Comparison of ENCODE assay signal across 8 cellular contexts in genomic region chr7:44574286-44574872, GRCh38. TPM values are rescaled to one million over a fixed set of nuclear protein-coding genes. Genes with fewer than 3 reads are reported as not detected.
A peak's percentile ranks its signal among the peaks of the same experiment; 100 is the strongest.
DNase-seq lines count a peak whose midpoint lies in the region; ATAC-seq and TF ChIP-seq lines count a peak whose summit lies in the region.

No MANE protein-coding gene starts in this region.

- no peaks in the 10 kb centered on the region for H3K9me3 ChIP-seq in right cardiac atrium (ENCODE audit: control insufficient read depth, low read length)

- intact Hi-C loops in right cardiac atrium (cut with DNase I), result no loop called here

- H3K36me3 Mint-ChIP-seq in T-helper 2 cell treated with Interferon-gamma antibody and Interleukin-4, amounts not matched to agents 5 μg/mL and 100 μg/mL, for 36 hours (ENCODE audit: low read depth), result peaks cover 59% of the 10 kb centered on the region
- peaks cover 94% of the 10 kb centered on the region for H3K36me3 Mint-ChIP-seq in stimulated activated effector memory CD8-positive, alpha-beta T cell treated with anti-CD3 and anti-CD28 coated beads, Interleukin-12 subunit alpha, Interleukin-12 subunit beta, amount 100 ng/mL, for 72 hours

- peak overlapping the region; percentile 89 for H3K27ac ChIP-seq in right cardiac atrium (ENCODE audit: low read length)

- no peak for ATAC-seq in right cardiac atrium
- no peak for ATAC-seq in stimulated activated effector memory CD8-positive, alpha-beta T cell treated with anti-CD3 and anti-CD28 coated beads, Interleukin-12 subunit alpha, Interleukin-12 subunit beta, amount 100 ng/mL, for 72 hours

- H3K4me3 ChIP-seq in right cardiac atrium (ENCODE audit: low read length), result peak overlapping the region; percentile 63

- H3K9me3 Mint-ChIP-seq in T-helper 2 cell treated with Interferon-gamma antibody and Interleukin-4, amounts not matched to agents 5 μg/mL and 100 μg/mL, for 36 hours, result no peaks in the 10 kb centered on the region
- H3K9me3 Mint-ChIP-seq in stimulated activated effector memory CD8-positive, alpha-beta T cell treated with anti-CD3 and anti-CD28 coated beads, Interleukin-12 subunit alpha, Interleukin-12 subunit beta, amount 100 ng/mL, for 72 hours, result no peaks in the 10 kb centered on the region

- H3K4me1 Mint-ChIP-seq in T-helper 2 cell treated with Interferon-gamma antibody and Interleukin-4, amounts not matched to agents 5 μg/mL and 100 μg/mL, for 36 hours (ENCODE audit: low read depth), result peaks cover 28% of the 10 kb centered on the region
- peaks cover 42% of the 10 kb centered on the region for H3K4me1 Mint-ChIP-seq in stimulated activated effector memory CD8-positive, alpha-beta T cell treated with anti-CD3 and anti-CD28 coated beads, Interleukin-12 subunit alpha, Interleukin-12 subunit beta, amount 100 ng/mL, for 72 hours

- WGBS in right cardiac atrium, result 34% methylated on average over 18 of the region's 18 CpGs

- no peaks in the 10 kb centered on the region for H3K27me3 ChIP-seq in right cardiac atrium (ENCODE audit: control insufficient read depth, insufficient read depth)

- peaks cover 8% of the 10 kb centered on the region for H3K4me1 ChIP-seq in right cardiac atrium (ENCODE audit: control insufficient read depth, insufficient read depth, low read length)

- no peak for TF ChIP-seq CTCF in GM10266 (IDR thresholded peaks at IDR 0.05; ENCODE audit: control insufficient read depth, insufficient read depth, low read depth, missing control alignments)

- H3K27ac Mint-ChIP-seq in T-helper 2 cell treated with Interferon-gamma antibody and Interleukin-4, amounts not matched to agents 5 μg/mL and 100 μg/mL, for 36 hours, result peak overlapping the region; percentile 95
- peak overlapping the region; percentile 98 for H3K27ac Mint-ChIP-seq in stimulated activated effector memory CD8-positive, alpha-beta T cell treated with anti-CD3 and anti-CD28 coated beads, Interleukin-12 subunit alpha, Interleukin-12 subunit beta, amount 100 ng/mL, for 72 hours

- DNase-seq in NCI-H526 treated with DMSO at 0.1 percent for 48 hours (lab: John Stamatoyannopoulos, UW) (peak; percentile 49), NCI-H526 (lab: John Stamatoyannopoulos, UW) (no peak), right cardiac atrium (no peak), NCI-H187 (lab: John Stamatoyannopoulos, UW) (no peak), GM10266 (ENCODE audit: extremely low spot score) (no peak), GOT3 (lab: John Stamatoyannopoulos, UW) (no peak)
- no peak for DNase-seq in T-helper 2 cell treated with Interferon-gamma antibody and Interleukin-4, amounts not matched to agents 5 μg/mL and 100 μg/mL, for 36 hours (ENCODE audit: low spot score)
- no peak for DNase-seq in stimulated activated effector memory CD8-positive, alpha-beta T cell treated with anti-CD3 and anti-CD28 coated beads, Interleukin-12 subunit alpha, Interleukin-12 subunit beta, amount 100 ng/mL, for 72 hours (ENCODE audit: low spot score in 2 of 2)

- H3K4me3 Mint-ChIP-seq in T-helper 2 cell treated with Interferon-gamma antibody and Interleukin-4, amounts not matched to agents 5 μg/mL and 100 μg/mL, for 36 hours, result peak overlapping the region; percentile 99
- H3K4me3 Mint-ChIP-seq in stimulated activated effector memory CD8-positive, alpha-beta T cell treated with anti-CD3 and anti-CD28 coated beads, Interleukin-12 subunit alpha, Interleukin-12 subunit beta, amount 100 ng/mL, for 72 hours, result peak overlapping the region; percentile 98

- H3K27me3 Mint-ChIP-seq in T-helper 2 cell treated with Interferon-gamma antibody and Interleukin-4, amounts not matched to agents 5 μg/mL and 100 μg/mL, for 36 hours (ENCODE audit: low read depth), result no peaks in the 10 kb centered on the region

RNA-seq across cellular contexts. Expression of gene DDX56, which starts 0.7 kb away (rescaled TPM):
- 10 to 100 TPM; 23.4 to 35.5 (median 28.2) TPM for total RNA-seq in right cardiac atrium
- 24.1 TPM for polyA plus RNA-seq in right cardiac atrium

RNA-seq across cellular contexts. Expression of gene TMED4, which starts 7.7 kb away (rescaled TPM):
- total RNA-seq in right cardiac atrium, result 10 to 100 TPM; 63.2 to 75.2 (median 66.6) TPM
- polyA plus RNA-seq in right cardiac atrium, result 63.9 TPM

RNA-seq across cellular contexts. Expression of gene OGDH, which starts 32.0 kb away (rescaled TPM):
- 100 to 1,000 TPM; 347 to 406 (median 380) TPM for total RNA-seq in right cardiac atrium
- 168 TPM for polyA plus RNA-seq in right cardiac atrium

RNA-seq across cellular contexts. Expression of gene NPC1L1, which starts 33.2 kb away (rescaled TPM):
- total RNA-seq in right cardiac atrium, result under 1 TPM in 2 of 4 donors, not detected in 2; 0.06 to 0.08 TPM
- 0.05 TPM for polyA plus RNA-seq in right cardiac atrium
